Comparison of ENCODE assay signal across 14 cellular contexts in genomic region chr3:4989649-4989966, GRCh38. TPM values are rescaled to one million over a fixed set of nuclear protein-coding genes. Genes with fewer than 3 reads are reported as not detected.
A peak's percentile ranks its signal among the peaks of the same experiment; 100 is the strongest.
DNase-seq lines count a peak whose midpoint lies in the region; ATAC-seq, FAIRE-seq and TF ChIP-seq lines count a peak whose summit lies in the region.
"Had no signal": no experiment of that assay in that cellular context is flagged by ENCODE, and none has a peak within 500 bp of the region (broad histone marks: within the 10 kb centered on the region; RNA-seq: fewer than 3 reads in every experiment).

No MANE protein-coding gene starts in this region.

- H3K4me3 ChIP-seq in adrenal gland (no peak overlapping the region), kidney (ENCODE audit: low read length in 2 of 2) (no peak overlapping the region), stomach smooth muscle (ENCODE audit: low read length in 2 of 2) (no peak overlapping the region)
- H3K4me3 ChIP-seq: cardiac muscle cell, mucosa of descending colon had no signal

- no peaks in the 10 kb centered on the region for H3K9me3 Mint-ChIP-seq in activated CD8-positive, alpha-beta T cell treated with anti-CD3 and anti-CD28 coated beads for 36 hours
- no peaks in the 10 kb centered on the region for H3K9me3 Mint-ChIP-seq in activated CD8-positive, alpha-beta T cell treated with anti-CD3 and anti-CD28 coated beads, Interleukin-2, amount 10 ng/mL, durations not matched to agents 7 days and 5 days (ENCODE audit: insufficient read depth)
- H3K9me3 Mint-ChIP-seq: activated CD4-positive, alpha-beta T cell treated with anti-CD3 and anti-CD28 coated beads, Interleukin-2, amount 10 ng/mL, durations not matched to agents 7 days and 5 days had no signal

- WGBS in adrenal gland, 4 donors, result 88 to 93% (median 93%) methylated on average over 2 of the region's 2 CpGs

- TF ChIP-seq CTCF in activated CD8-positive, alpha-beta T cell treated with anti-CD3 and anti-CD28 coated beads for 36 hours (IDR thresholded peaks at IDR 0.05), result no peak
- TF ChIP-seq CTCF in adrenal gland (IDR thresholded peaks at IDR 0.05) (no peak), kidney (IDR thresholded peaks at IDR 0.05; ENCODE audit: borderline replicate concordance, extremely low read depth, insufficient read depth) (no peak)

- H3K36me3 Mint-ChIP-seq in activated CD8-positive, alpha-beta T cell treated with anti-CD3 and anti-CD28 coated beads for 36 hours (ENCODE audit: low read depth), result peaks cover 14% of the 10 kb centered on the region
- peaks cover 23% of the 10 kb centered on the region for H3K36me3 Mint-ChIP-seq in activated CD8-positive, alpha-beta T cell treated with anti-CD3 and anti-CD28 coated beads, Interleukin-2, amount 10 ng/mL, durations not matched to agents 7 days and 5 days (ENCODE audit: low read depth)

- H3K9ac ChIP-seq in kidney (ENCODE audit: low read length in 2 of 2) (no peak overlapping the region), stomach smooth muscle (ENCODE audit: low read length in 2 of 2) (no peak overlapping the region)

- peaks cover 14 to 51% of the 10 kb centered on the region in 2 donors for H3K4me1 ChIP-seq in adrenal gland (replicated peaks in 1 of 2)
- peaks cover 7 to 14% of the 10 kb centered on the region in 2 donors for H3K4me1 ChIP-seq in kidney (ENCODE audit: control insufficient read depth in 1 of 2, insufficient read depth in 1 of 2, low read depth in 1 of 2, low read length in 2 of 2)
- H3K4me1 ChIP-seq in stomach smooth muscle (ENCODE audit: control insufficient read depth, insufficient read depth, low read length), result peaks cover 27% of the 10 kb centered on the region

- intact Hi-C loops in activated CD8-positive, alpha-beta T cell treated with anti-CD3 and anti-CD28 coated beads for 36 hours (cut with micrococcal nuclease), result loop anchor here (5.0 kb wide), 1 partner anchor 68 kb away; no protein-coding TSS in a partner anchor
- intact Hi-C loops in adrenal gland (cut with DNase I) (no loop called here), kidney (cut with DNase I) (no loop called here)

- no peaks in the 10 kb centered on the region for H3K36me3 ChIP-seq in adrenal gland (replicated peaks in 1 of 2)
- no peaks in the 10 kb centered on the region for H3K36me3 ChIP-seq in kidney (ENCODE audit: control insufficient read depth in 1 of 2, insufficient read depth in 2 of 2, low read length in 2 of 2)
- peaks cover 0 to 3% of the 10 kb centered on the region in 2 donors for H3K36me3 ChIP-seq in stomach smooth muscle (ENCODE audit: control insufficient read depth in 2 of 2, insufficient read depth in 2 of 2, low read length in 2 of 2)
- H3K36me3 ChIP-seq: cardiac muscle cell had no signal

- H3K27ac Mint-ChIP-seq in activated CD8-positive, alpha-beta T cell treated with anti-CD3 and anti-CD28 coated beads for 36 hours, result peak overlapping the region; percentile 58
- no peak overlapping the region for H3K27ac Mint-ChIP-seq in activated CD8-positive, alpha-beta T cell treated with anti-CD3 and anti-CD28 coated beads, Interleukin-2, amount 10 ng/mL, durations not matched to agents 7 days and 5 days
- H3K27ac Mint-ChIP-seq: activated CD4-positive, alpha-beta T cell treated with anti-CD3 and anti-CD28 coated beads, Interleukin-2, amount 10 ng/mL, durations not matched to agents 7 days and 5 days had no signal

- H3K27me3 Mint-ChIP-seq in activated CD8-positive, alpha-beta T cell treated with anti-CD3 and anti-CD28 coated beads for 36 hours, result no peaks in the 10 kb centered on the region
- no peaks in the 10 kb centered on the region for H3K27me3 Mint-ChIP-seq in activated CD8-positive, alpha-beta T cell treated with anti-CD3 and anti-CD28 coated beads, Interleukin-2, amount 10 ng/mL, durations not matched to agents 7 days and 5 days (ENCODE audit: low read depth)
- H3K27me3 Mint-ChIP-seq: activated CD4-positive, alpha-beta T cell treated with anti-CD3 and anti-CD28 coated beads, Interleukin-2, amount 10 ng/mL, durations not matched to agents 7 days and 5 days had no signal

- no peaks in the 10 kb centered on the region for H3K9me3 ChIP-seq in adrenal gland (replicated peaks in 1 of 3)
- no peaks in the 10 kb centered on the region for H3K9me3 ChIP-seq in kidney (ENCODE audit: control insufficient read depth in 1 of 2, low read length in 2 of 2)
- H3K9me3 ChIP-seq in stomach smooth muscle (ENCODE audit: control insufficient read depth in 2 of 2, low read length in 2 of 2), result no peaks in the 10 kb centered on the region
- H3K9me3 ChIP-seq: mucosa of descending colon had no signal

- TF ChIP-seq POLR2A in adrenal gland (IDR thresholded peaks at IDR 0.05), result no peak

- H3K27ac ChIP-seq in adrenal gland, result peak overlapping the region in 4 of 5 donors; percentile 35 to 99 (median 87)
- no peak overlapping the region for H3K27ac ChIP-seq in kidney (ENCODE audit: low read depth in 2 of 2, low read length in 2 of 2)
- H3K27ac ChIP-seq in stomach smooth muscle (ENCODE audit: low read length), result peak overlapping the region; percentile 41
- H3K27ac ChIP-seq: cardiac muscle cell, epithelial cell of prostate had no signal

- CTCF ChIA-PET in activated CD8-positive, alpha-beta T cell treated with anti-CD3 and anti-CD28 coated beads for 36 hours (lab: Charles Lee), result no interaction called here
- CTCF ChIA-PET in activated CD8-positive, alpha-beta T cell treated with anti-CD3 and anti-CD28 coated beads, Interleukin-2, amount 10 ng/mL, durations not matched to agents 7 days and 5 days (lab: Charles Lee), result no interaction called here

- POLR2A ChIA-PET in activated CD8-positive, alpha-beta T cell treated with anti-CD3 and anti-CD28 coated beads for 36 hours (lab: Charles Lee), result interaction anchor here (8.3 kb wide), 1 partner anchor 12 kb away, joined by 74 read pairs; no protein-coding TSS in a partner anchor
- POLR2A ChIA-PET in activated CD8-positive, alpha-beta T cell treated with anti-CD3 and anti-CD28 coated beads, Interleukin-2, amount 10 ng/mL, durations not matched to agents 7 days and 5 days (lab: Charles Lee), result no interaction called here

- no peak for DNase-seq in activated CD8-positive, alpha-beta T cell treated with anti-CD3 and anti-CD28 coated beads for 36 hours
- no peak for DNase-seq in activated CD8-positive, alpha-beta T cell treated with anti-CD3 and anti-CD28 coated beads, Interleukin-2, amount 10 ng/mL, durations not matched to agents 7 days and 5 days
- DNase-seq in adrenal gland (no peak), kidney (peak; percentile 50)
- DNase-seq: activated CD4-positive, alpha-beta T cell treated with anti-CD3 and anti-CD28 coated beads, Interleukin-2, amount 10 ng/mL, durations not matched to agents 7 days and 5 days; activated gamma-delta T cell treated with Interleukin-2 at 50 U/mL for 16 hours had no signal

- H3K27me3 ChIP-seq in adrenal gland (no peaks in the 10 kb centered on the region), stomach smooth muscle (ENCODE audit: control insufficient read depth in 1 of 2, insufficient read depth in 2 of 2, low read length in 2 of 2) (no peaks in the 10 kb centered on the region)
- H3K27me3 ChIP-seq: cardiac muscle cell had no signal

- no peak for ATAC-seq in activated CD8-positive, alpha-beta T cell treated with anti-CD3 and anti-CD28 coated beads for 36 hours
- no peak for ATAC-seq in activated CD8-positive, alpha-beta T cell treated with anti-CD3 and anti-CD28 coated beads, Interleukin-2, amount 10 ng/mL, durations not matched to agents 7 days and 5 days
- ATAC-seq in HG02623 (IDR thresholded peaks at IDR 0.05; ENCODE audit: unreplicated experiment) (no peak), GM18519 (IDR thresholded peaks at IDR 0.05; ENCODE audit: low FRiP score, unreplicated experiment) (no peak), GM21576 (IDR thresholded peaks at IDR 0.05; ENCODE audit: unreplicated experiment) (no peak)

- no peak overlapping the region for H3K4me3 Mint-ChIP-seq in activated CD8-positive, alpha-beta T cell treated with anti-CD3 and anti-CD28 coated beads for 36 hours
- H3K4me3 Mint-ChIP-seq in activated CD8-positive, alpha-beta T cell treated with anti-CD3 and anti-CD28 coated beads, Interleukin-2, amount 10 ng/mL, durations not matched to agents 7 days and 5 days, result no peak overlapping the region
- H3K4me3 Mint-ChIP-seq: activated CD4-positive, alpha-beta T cell treated with anti-CD3 and anti-CD28 coated beads, Interleukin-2, amount 10 ng/mL, durations not matched to agents 7 days and 5 days had no signal

- no peak for FAIRE-seq in kidney (lab: Jason Lieb, UNC)
- FAIRE-seq: A204.1 had no signal

- peaks cover 54% of the 10 kb centered on the region for H3K4me1 Mint-ChIP-seq in activated CD8-positive, alpha-beta T cell treated with anti-CD3 and anti-CD28 coated beads for 36 hours (ENCODE audit: low read depth)
- peaks cover 52% of the 10 kb centered on the region for H3K4me1 Mint-ChIP-seq in activated CD8-positive, alpha-beta T cell treated with anti-CD3 and anti-CD28 coated beads, Interleukin-2, amount 10 ng/mL, durations not matched to agents 7 days and 5 days (ENCODE audit: low read depth)

RNA-seq across cellular contexts. Expression of gene BHLHE40, which starts 10.4 kb away (rescaled TPM):
- 100 to 1,000 TPM; 456 to 470 TPM for total RNA-seq in activated CD8-positive, alpha-beta T cell treated with anti-CD3 and anti-CD28 coated beads for 36 hours
- total RNA-seq in activated CD8-positive, alpha-beta T cell treated with anti-CD3 and anti-CD28 coated beads, Interleukin-2, amount 10 ng/mL, durations not matched to agents 7 days and 5 days, result 100 to 1,000 TPM; 209 to 219 TPM
- total RNA-seq in adrenal gland, result 100 to 1,000 TPM in 4 of 8 donors, 10 to 100 TPM in 4; 57.2 to 224 (median 118) TPM
- 10 to 100 TPM; 19.1 to 50.2 (median 49.8) TPM for polyA plus RNA-seq in adrenal gland
- total RNA-seq in kidney, result 147 TPM
- polyA plus RNA-seq in kidney (ENCODE audit: insufficient read depth, low read depth, low replicate concordance), result 39.4 TPM

Comparison
In these comparisons a context has a peak if more than half of its experiments do, and no peak if none do; other contexts are left out.
1. H3K27ac ChIP-seq: peak in adrenal gland (4 of 5) and stomach smooth muscle (single experiment); none in kidney (0 of 2).